In the genomic region with DNA sequence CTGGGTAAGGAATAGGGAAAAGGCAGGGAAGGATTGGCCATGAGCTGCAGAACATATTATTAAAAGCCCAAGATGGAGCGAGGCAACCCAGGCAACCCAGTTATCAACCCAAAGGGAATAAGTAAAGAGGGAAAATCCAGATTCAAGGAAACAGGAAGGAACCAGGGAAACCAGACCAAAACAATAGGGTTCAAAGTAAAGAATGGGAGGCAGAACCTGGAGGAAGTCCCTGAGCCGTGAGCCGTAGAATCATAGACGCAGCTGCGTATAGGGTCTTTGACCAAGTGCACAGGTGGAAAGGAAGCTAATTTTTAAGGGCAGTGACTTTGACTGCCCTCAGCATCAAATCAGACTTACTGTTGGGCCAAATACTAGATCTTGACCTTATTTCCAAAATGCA, we compare ENCODE assay signal across 19 cellular contexts.
A peak's percentile ranks its signal among the peaks of the same experiment; 100 is the strongest.
DNase-seq lines count a peak whose midpoint lies in the region; ATAC-seq, FAIRE-seq and TF ChIP-seq lines count a peak whose summit lies in the region.
"Had no signal": no experiment of that assay in that cellular context is flagged by ENCODE, and none has a peak within 500 bp of the region (broad histone marks: within the 10 kb centered on the region; RNA-seq: fewer than 3 reads in every experiment).

No MANE protein-coding gene starts in this region.

- H3K4ac ChIP-seq in neuronal stem cell (ENCODE audit: low read length) = no peak overlapping the region

- H3K4me3 Mint-ChIP-seq in activated naive CD4-positive, alpha-beta T cell treated with anti-CD3 and anti-CD28 coated beads, Interleukin-2, amount 50 U/mL, for 24 hours = no peak overlapping the region
- H3K4me3 Mint-ChIP-seq: CD8-positive, alpha-beta T cell; H9 had no signal

- no peak for DNase-seq in activated naive CD4-positive, alpha-beta T cell (lab: John Stamatoyannopoulos, UW)
- DNase-seq in endothelial cell of umbilical vein (ENCODE audit: low read depth, low spot score) = peak; percentile 78
- no peak for DNase-seq in neuronal stem cell (ENCODE audit: low spot score)
- DNase-seq in stimulated activated naive CD4-positive, alpha-beta T cell treated with Interleukin-2 at 50 U/mL for 16 hours (lab: John Stamatoyannopoulos, UW) = no peak
- no peak for DNase-seq in left lung
- no peak for DNase-seq in NCI-H1694 (lab: John Stamatoyannopoulos, UW)
- DNase-seq: Calu3; CD8-positive, alpha-beta T cell; DMS 273 treated with DMSO at 0.1 percent for 48 hours; DMS53; DND-41; EL; GOT3; H9 had no signal

- no peak overlapping the region for H4K8ac ChIP-seq in neuronal stem cell (ENCODE audit: low read depth, low read length)

- CTCF ChIA-PET in endothelial cell of umbilical vein (lab: Charles Lee) = interaction anchor here (1.0 to 1.7 kb wide), 7 partner anchors 11 to 248 kb away, joined by 3 to 5 read pairs (median 4); no protein-coding TSS in a partner anchor

- H3K79me2 ChIP-seq in endothelial cell of umbilical vein (ENCODE audit: control insufficient read depth, insufficient read depth, low read length) = no peaks in the 10 kb centered on the region

- H3K4me3 ChIP-seq in endothelial cell of umbilical vein (replicated peaks in 1 of 3; ENCODE audit: insufficient read depth in 1 of 3, low read depth in 1 of 3, low read length in 3 of 3) (no peak overlapping the region), neuronal stem cell (ENCODE audit: low read length in 2 of 2) (no peak overlapping the region), left lung (no peak overlapping the region)
- H3K4me3 ChIP-seq: A549; BLaER1 treated with 17β-estradiol and CSF1 and Interleukin-3, amounts not matched to agents 10 nM and 100 nM; GM12878 had no signal

- H3K9ac ChIP-seq in endothelial cell of umbilical vein (replicated peaks; ENCODE audit: extremely low read depth, insufficient read depth, low read length) (no peak overlapping the region), neuronal stem cell (ENCODE audit: low read depth, low read length, poor library complexity) (no peak overlapping the region)
- H3K9ac ChIP-seq: BLaER1 treated with 17β-estradiol and CSF1 and Interleukin-3, amounts not matched to agents 10 nM and 100 nM had no signal

- no peak for TF ChIP-seq POLR2A in endothelial cell of umbilical vein (IDR thresholded peaks at IDR 0.05; ENCODE audit: low read depth, low read length)

- H3K9me3 Mint-ChIP-seq in activated naive CD4-positive, alpha-beta T cell treated with anti-CD3 and anti-CD28 coated beads, Interleukin-2, amount 50 U/mL, for 24 hours = no peaks in the 10 kb centered on the region
- H3K9me3 Mint-ChIP-seq: CD8-positive, alpha-beta T cell; H9 had no signal

- no TSS peak for BruUV-seq in endothelial cell of umbilical vein (replicated peaks; lab: Mats Ljungman, UMichigan)

- no peaks in the 10 kb centered on the region for H3K79me1 ChIP-seq in neuronal stem cell (ENCODE audit: low read depth, low read length)

- no peak overlapping the region for H2BK120ac ChIP-seq in neuronal stem cell (ENCODE audit: low read depth, low read length)

- no peak overlapping the region for H3K18ac ChIP-seq in neuronal stem cell (ENCODE audit: low read length)

- no peaks in the 10 kb centered on the region for H3K9me1 ChIP-seq in endothelial cell of umbilical vein (replicated peaks; ENCODE audit: control insufficient read depth, extremely low read depth, insufficient read depth, low read length)

- H2BK12ac ChIP-seq in neuronal stem cell (ENCODE audit: low read length) = no peak overlapping the region

- H3K27ac ChIP-seq in endothelial cell of umbilical vein (ENCODE audit: insufficient read depth, low read depth, low read length) (peak overlapping the region; percentile 64), neuronal stem cell (replicated peaks; ENCODE audit: low read length) (no peak overlapping the region), left lung (no peak overlapping the region)
- H3K27ac ChIP-seq: 22Rv1; A549; BLaER1 treated with 17β-estradiol and CSF1 and Interleukin-3, amounts not matched to agents 10 nM and 100 nM had no signal

- dilution Hi-C loops in endothelial cell of umbilical vein (cut with MboI; ENCODE audit: extremely low pct_ligation_motif_present, low sequenced_read_pairs) = no loop called here

- H3K4me1 ChIP-seq in endothelial cell of umbilical vein (ENCODE audit: control insufficient read depth, extremely low read depth, insufficient read depth, low read length) (peaks cover 37% of the 10 kb centered on the region), neuronal stem cell (ENCODE audit: control insufficient read depth in 2 of 2, insufficient read depth in 1 of 2, low read depth in 1 of 2, low read length in 2 of 2) (no peaks in the 10 kb centered on the region), left lung (no peaks in the 10 kb centered on the region)
- H3K4me1 ChIP-seq: A549 had no signal

- no peaks in the 10 kb centered on the region for H3K36me3 Mint-ChIP-seq in activated naive CD4-positive, alpha-beta T cell treated with anti-CD3 and anti-CD28 coated beads, Interleukin-2, amount 50 U/mL, for 24 hours
- H3K36me3 Mint-ChIP-seq: CD8-positive, alpha-beta T cell had no signal

- H3K27ac Mint-ChIP-seq in activated naive CD4-positive, alpha-beta T cell treated with anti-CD3 and anti-CD28 coated beads, Interleukin-2, amount 50 U/mL, for 24 hours = peak overlapping the region; percentile 60
- H3K27ac Mint-ChIP-seq: CD8-positive, alpha-beta T cell; H9 had no signal

- no peak overlapping the region for H2AFZ ChIP-seq in endothelial cell of umbilical vein (ENCODE audit: low read depth, low read length)
- peak overlapping the region; percentile 21 for H2AFZ ChIP-seq in neuronal stem cell (ENCODE audit: low read length)

- H3K14ac ChIP-seq in neuronal stem cell (ENCODE audit: low read length) = no peak overlapping the region

- H2BK5ac ChIP-seq in neuronal stem cell (ENCODE audit: low read length) = no peak overlapping the region

- WGBS in neuronal stem cell (ENCODE audit: extremely low coverage in 2 of 2, insufficient read length in 2 of 2, insufficient replicate concordance in 1 of 2), 2 donors = no CpG with 5 or more reads among the region's 5 CpGs

- POLR2A ChIA-PET in endothelial cell of umbilical vein (lab: Charles Lee) = interaction anchor here (0.6 kb wide), 1 partner anchor 115 kb away, joined by 3 read pairs; no protein-coding TSS in a partner anchor

- H2BK15ac ChIP-seq in neuronal stem cell (ENCODE audit: low read length) = no peak overlapping the region

- H3K23ac ChIP-seq in neuronal stem cell (ENCODE audit: low read depth, low read length, poor library complexity) = no peak overlapping the region

- TF ChIP-seq CTCF in endothelial cell of umbilical vein (IDR thresholded peaks at IDR 0.05; ENCODE audit: extremely low read depth in 1 of 2, insufficient read depth in 1 of 2, low read depth in 1 of 2, low read length in 2 of 2) (no peak), left lung (IDR thresholded peaks at IDR 0.05) (no peak)

- no peak overlapping the region for H2AK5ac ChIP-seq in neuronal stem cell (ENCODE audit: low read depth, low read length)

- intact Hi-C loops in endothelial cell of umbilical vein (cut with micrococcal nuclease) = loop anchor here (2.0 kb wide), 3 partner anchors 61 to 123 kb away; a partner anchor contains a TSS
- intact Hi-C loops in left lung (cut with DNase I) = no loop called here

- H3K36me3 ChIP-seq in endothelial cell of umbilical vein (ENCODE audit: control insufficient read depth in 2 of 2, extremely low read depth in 1 of 2, insufficient read depth in 2 of 2, low read length in 2 of 2) (no peaks in the 10 kb centered on the region), neuronal stem cell (replicated peaks in 1 of 2; ENCODE audit: control insufficient read depth in 2 of 2, insufficient read depth in 2 of 2, low read length in 2 of 2) (no peaks in the 10 kb centered on the region), left lung (no peaks in the 10 kb centered on the region)
- H3K36me3 ChIP-seq: BLaER1 treated with 17β-estradiol and CSF1 and Interleukin-3, amounts not matched to agents 10 nM and 100 nM had no signal

- peak; percentile 66 for FAIRE-seq in endothelial cell of umbilical vein (lab: Jason Lieb, UNC)
- FAIRE-seq: A549, GM12878 had no signal

- no peak overlapping the region for H4K91ac ChIP-seq in neuronal stem cell (ENCODE audit: low read depth, low read length, poor library complexity)

- H4K20me1 ChIP-seq in endothelial cell of umbilical vein (replicated peaks; ENCODE audit: control insufficient read depth, extremely low read depth, insufficient read depth, low read length) = no peaks in the 10 kb centered on the region
- H4K20me1 ChIP-seq: BLaER1 treated with 17β-estradiol and CSF1 and Interleukin-3, amounts not matched to agents 10 nM and 100 nM had no signal

- no peak for ATAC-seq in left lung
- ATAC-seq: A549; CD8-positive, alpha-beta T cell; GM12878 had no signal

- no peaks in the 10 kb centered on the region for H3K4me1 Mint-ChIP-seq in activated naive CD4-positive, alpha-beta T cell treated with anti-CD3 and anti-CD28 coated beads, Interleukin-2, amount 50 U/mL, for 24 hours

- no peaks in the 10 kb centered on the region for H3K9me3 ChIP-seq in endothelial cell of umbilical vein (replicated peaks; ENCODE audit: control insufficient read depth, insufficient read depth, low read length)
- H3K9me3 ChIP-seq in neuronal stem cell (replicated peaks in 1 of 2; ENCODE audit: control insufficient read depth in 2 of 2, insufficient read depth in 1 of 2, low read depth in 1 of 2, low read length in 2 of 2) = no peaks in the 10 kb centered on the region
- H3K9me3 ChIP-seq in left lung = no peaks in the 10 kb centered on the region
- H3K9me3 ChIP-seq: A549; BLaER1 treated with 17β-estradiol and CSF1 and Interleukin-3, amounts not matched to agents 10 nM and 100 nM had no signal

- H3K27me3 ChIP-seq in endothelial cell of umbilical vein (ENCODE audit: control insufficient read depth in 2 of 2, insufficient read depth in 2 of 2, low read length in 2 of 2) (no peaks in the 10 kb centered on the region), neuronal stem cell (ENCODE audit: control insufficient read depth in 3 of 3, insufficient read depth in 3 of 3, low read depth in 1 of 3, low read length in 3 of 3) (no peaks in the 10 kb centered on the region), left lung (no peaks in the 10 kb centered on the region)
- H3K27me3 ChIP-seq: BLaER1 treated with 17β-estradiol and CSF1 and Interleukin-3, amounts not matched to agents 10 nM and 100 nM had no signal

- H3K27me3 Mint-ChIP-seq in activated naive CD4-positive, alpha-beta T cell treated with anti-CD3 and anti-CD28 coated beads, Interleukin-2, amount 50 U/mL, for 24 hours = peaks cover 5% of the 10 kb centered on the region

- H3K4me2 ChIP-seq in endothelial cell of umbilical vein (ENCODE audit: insufficient read depth, low read length) (peak overlapping the region; percentile 32), neuronal stem cell (ENCODE audit: insufficient read depth, low read length, poor library complexity, severe bottlenecking) (no peak overlapping the region)
- H3K4me2 ChIP-seq: A549 had no signal

TF ChIP-seq in endothelial cell of umbilical vein, 7 proteins besides CTCF, POLR2A, EP300 and RAD21:
- no peak for TF ChIP-seq FOS (IDR thresholded peaks at IDR 0.05; ENCODE audit: borderline replicate concordance, insufficient read depth, low read length)
- TF ChIP-seq POLR2AphosphoS5 (IDR thresholded peaks at IDR 0.05; ENCODE audit: insufficient read depth, low read depth, low read length) = peak; percentile 39
- peak; percentile 2 for TF ChIP-seq JUN (IDR thresholded peaks at IDR 0.05; ENCODE audit: borderline replicate concordance, insufficient read depth, insufficient read length, low read depth)
